1 cellular context compared by ENCODE assay signal in genomic region chr4:137735561-137736104, GRCh38.
TF ChIP-seq lines count a peak whose summit lies in the region.

No MANE protein-coding gene starts in this region.

TF ChIP-seq in SK-N-SH, 30 proteins besides CTCF, POLR2A, EP300 and RAD21 (continued from another document):
- TF ChIP-seq GABPA (IDR thresholded peaks at IDR 0.05; ENCODE audit: low read depth) (no peak), POLR2AphosphoS5 (IDR thresholded peaks at IDR 0.05; ENCODE audit: low read depth, low read length) (no peak), REST (IDR thresholded peaks at IDR 0.05; ENCODE audit: low read depth, low read length) (no peak), ELF1 (IDR thresholded peaks at IDR 0.05) (no peak), JUND (IDR thresholded peaks at IDR 0.05) (no peak), TAF1 (IDR thresholded peaks at IDR 0.05; ENCODE audit: borderline replicate concordance, low read depth, low read length) (no peak), NFIC (IDR thresholded peaks at IDR 0.05; ENCODE audit: borderline replicate concordance) (no peak)
- TF ChIP-seq, protein P1, sequence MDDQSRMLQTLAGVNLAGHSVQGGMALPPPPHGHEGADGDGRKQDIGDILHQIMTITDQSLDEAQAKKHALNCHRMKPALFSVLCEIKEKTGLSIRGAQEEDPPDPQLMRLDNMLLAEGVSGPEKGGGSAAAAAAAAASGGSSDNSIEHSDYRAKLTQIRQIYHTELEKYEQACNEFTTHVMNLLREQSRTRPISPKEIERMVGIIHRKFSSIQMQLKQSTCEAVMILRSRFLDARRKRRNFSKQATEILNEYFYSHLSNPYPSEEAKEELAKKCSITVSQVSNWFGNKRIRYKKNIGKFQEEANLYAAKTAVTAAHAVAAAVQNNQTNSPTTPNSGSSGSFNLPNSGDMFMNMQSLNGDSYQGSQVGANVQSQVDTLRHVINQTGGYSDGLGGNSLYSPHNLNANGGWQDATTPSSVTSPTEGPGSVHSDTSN (IDR thresholded peaks at IDR 0.05): no peak
- TF ChIP-seq, protein P2, sequence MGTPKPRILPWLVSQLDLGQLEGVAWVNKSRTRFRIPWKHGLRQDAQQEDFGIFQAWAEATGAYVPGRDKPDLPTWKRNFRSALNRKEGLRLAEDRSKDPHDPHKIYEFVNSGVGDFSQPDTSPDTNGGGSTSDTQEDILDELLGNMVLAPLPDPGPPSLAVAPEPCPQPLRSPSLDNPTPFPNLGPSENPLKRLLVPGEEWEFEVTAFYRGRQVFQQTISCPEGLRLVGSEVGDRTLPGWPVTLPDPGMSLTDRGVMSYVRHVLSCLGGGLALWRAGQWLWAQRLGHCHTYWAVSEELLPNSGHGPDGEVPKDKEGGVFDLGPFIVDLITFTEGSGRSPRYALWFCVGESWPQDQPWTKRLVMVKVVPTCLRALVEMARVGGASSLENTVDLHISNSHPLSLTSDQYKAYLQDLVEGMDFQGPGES (IDR thresholded peaks at IDR 0.05; ENCODE audit: low read depth, low read length): no peak
